Comparison of ENCODE assay signal across 16 cellular contexts in the genomic region with DNA sequence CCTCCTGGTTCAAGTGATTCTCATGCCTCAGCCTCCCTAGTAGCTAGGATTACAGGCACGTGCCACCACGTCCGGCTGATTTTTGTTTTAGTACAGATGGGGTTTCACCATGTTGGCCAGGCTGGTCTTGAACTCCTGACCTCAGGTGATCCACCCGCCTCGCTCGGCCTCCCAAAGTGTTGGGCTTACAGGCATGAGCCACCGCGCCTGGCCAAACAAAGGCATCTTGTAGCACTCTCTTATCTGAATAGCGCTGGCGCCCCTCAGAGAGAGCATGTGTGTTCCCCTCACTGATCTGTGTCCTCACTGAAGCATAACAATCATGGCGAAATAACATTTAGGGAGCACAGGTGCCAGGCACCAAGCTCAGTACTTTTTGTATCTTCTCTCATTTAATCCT. TPM values are rescaled to one million over a fixed set of nuclear protein-coding genes. Genes with fewer than 3 reads are reported as not detected.
A peak's percentile ranks its signal among the peaks of the same experiment; 100 is the strongest.
DNase-seq lines count a peak whose midpoint lies in the region; ATAC-seq and TF ChIP-seq lines count a peak whose summit lies in the region.
"Had no signal": no experiment of that assay in that cellular context is flagged by ENCODE, and none has a peak within 500 bp of the region (broad histone marks: within the 10 kb centered on the region; RNA-seq: fewer than 3 reads in every experiment).

No MANE protein-coding gene starts in this region.

- WGBS in mammary epithelial cell (ENCODE audit: low coverage, missing lambda C conversion rate): 100% methylated on average over 4 of the region's 11 CpGs
- 86% methylated on average over 4 of the region's 11 CpGs; no CpG with 5 or more reads in 1 of the 2 donors for WGBS in esophagus squamous epithelium, 2 donors
- 90 to 92% methylated on average over 11 of the region's 11 CpGs for WGBS in sigmoid colon, 2 donors

- H3K27me3 ChIP-seq in breast epithelium (no peaks in the 10 kb centered on the region), mammary epithelial cell (ENCODE audit: insufficient read depth, low read length) (no peaks in the 10 kb centered on the region), esophagus squamous epithelium (peaks cover 0 to 26% (median 0%) of the 10 kb centered on the region in 4 donors), sigmoid colon (peaks cover 0 to 8% (median 0%) of the 10 kb centered on the region in 3 donors)
- H3K27me3 ChIP-seq: BE2C, Peyer's patch had no signal

- peaks cover 3% of the 10 kb centered on the region for H3K4me1 Mint-ChIP-seq in T-helper 17 cell

- H3K4me3 ChIP-seq in breast epithelium: no peak overlapping the region
- no peak overlapping the region for H3K4me3 ChIP-seq in mammary epithelial cell (replicated peaks in 1 of 3; ENCODE audit: insufficient read depth in 1 of 3, low read depth in 2 of 3, low read length in 3 of 3)
- no peak overlapping the region for H3K4me3 ChIP-seq in esophagus squamous epithelium
- H3K4me3 ChIP-seq in sigmoid colon: no peak overlapping the region
- H3K4me3 ChIP-seq: Peyer's patch had no signal

- H3K9me3 ChIP-seq in breast epithelium (no peaks in the 10 kb centered on the region), mammary epithelial cell (replicated peaks; ENCODE audit: insufficient read depth, low read length) (no peaks in the 10 kb centered on the region), T-helper 17 cell (ENCODE audit: control insufficient read depth, low read length, poor library complexity, severe bottlenecking) (no peaks in the 10 kb centered on the region), esophagus squamous epithelium (no peaks in the 10 kb centered on the region), sigmoid colon (no peaks in the 10 kb centered on the region)
- H3K9me3 ChIP-seq: BE2C, Peyer's patch had no signal

- no peak overlapping the region for H3K9ac ChIP-seq in mammary epithelial cell (ENCODE audit: insufficient read depth, low read length)
- H3K9ac ChIP-seq: KMS-11 had no signal

- TF ChIP-seq EP300 in sigmoid colon (IDR thresholded peaks at IDR 0.05): no peak

- intact Hi-C loops in breast epithelium (cut with DNase I; ENCODE audit: low total_unique reads): no loop called here
- intact Hi-C loops in mammary epithelial cell (cut with micrococcal nuclease): no loop called here
- intact Hi-C loops in esophagus squamous epithelium (cut with DNase I): no loop called here
- intact Hi-C loops in sigmoid colon (cut with DNase I): no loop called here

- no peaks in the 10 kb centered on the region for H3K36me3 Mint-ChIP-seq in T-helper 17 cell (ENCODE audit: low read depth)
- H3K36me3 Mint-ChIP-seq: CD8-positive, alpha-beta memory T cell had no signal

- no TSS peak for BruUV-seq in mammary epithelial cell (replicated peaks; lab: Mats Ljungman, UMichigan)

- TF ChIP-seq POLR2A in breast epithelium (IDR thresholded peaks at IDR 0.05) (no peak), esophagus squamous epithelium (IDR thresholded peaks at IDR 0.05) (no peak), sigmoid colon (IDR thresholded peaks at IDR 0.05) (no peak)

- H3K27ac ChIP-seq in breast epithelium (peak overlapping the region; percentile 96 to 97), mammary epithelial cell (ENCODE audit: insufficient read depth, low read depth, low read length) (no peak overlapping the region), esophagus squamous epithelium (peak overlapping the region; percentile 71 to 94 (median 82)), sigmoid colon (peak overlapping the region; percentile 81 to 84 (median 83))
- H3K27ac ChIP-seq: KMS-11 had no signal

- H3K4me1 ChIP-seq in breast epithelium (peaks cover 13% of the 10 kb centered on the region in 2 donors), mammary epithelial cell (ENCODE audit: insufficient read depth, low read length) (peaks cover 10% of the 10 kb centered on the region), esophagus squamous epithelium (peaks cover 16 to 95% (median 24%) of the 10 kb centered on the region in 3 donors), sigmoid colon (peaks cover 0 to 59% (median 21%) of the 10 kb centered on the region in 4 donors)
- H3K4me1 ChIP-seq: BE2C had no signal

- H3K27ac Mint-ChIP-seq in T-helper 17 cell: peak overlapping the region; percentile 37
- H3K27ac Mint-ChIP-seq: CD8-positive, alpha-beta memory T cell had no signal

- TF ChIP-seq CTCF in breast epithelium (IDR thresholded peaks at IDR 0.05): no peak
- TF ChIP-seq CTCF in mammary epithelial cell (conservative IDR thresholded peaks at IDR 0.05 in 1 of 2, IDR thresholded peaks at IDR 0.05 in 1 of 2; ENCODE audit: extremely low read depth in 1 of 2, insufficient read depth in 1 of 2, low read depth in 1 of 2, low read length in 2 of 2): no peak
- TF ChIP-seq CTCF in esophagus squamous epithelium (IDR thresholded peaks at IDR 0.05): no peak
- no peak for TF ChIP-seq CTCF in sigmoid colon (IDR thresholded peaks at IDR 0.05)

- H3K36me3 ChIP-seq in breast epithelium (no peaks in the 10 kb centered on the region), mammary epithelial cell (ENCODE audit: insufficient read depth, low read length) (no peaks in the 10 kb centered on the region), esophagus squamous epithelium (no peaks in the 10 kb centered on the region), sigmoid colon (no peaks in the 10 kb centered on the region)
- H3K36me3 ChIP-seq: BE2C, Peyer's patch had no signal

- peaks cover 8% of the 10 kb centered on the region for H3K27me3 Mint-ChIP-seq in T-helper 17 cell

- no peak overlapping the region for H3K4me2 ChIP-seq in mammary epithelial cell (ENCODE audit: insufficient read depth, low read depth, low read length)
- H3K4me2 ChIP-seq: KMS-11 had no signal

- no peaks in the 10 kb centered on the region for H3K79me2 ChIP-seq in mammary epithelial cell (ENCODE audit: insufficient read depth, low read length)

- H3K4me3 Mint-ChIP-seq in T-helper 17 cell: no peak overlapping the region
- H3K4me3 Mint-ChIP-seq: CD8-positive, alpha-beta memory T cell had no signal

- dilution Hi-C loops in mammary epithelial cell (cut with HindIII; ENCODE audit: low sequenced_read_pairs): no loop called here

- CTCF ChIA-PET in mammary epithelial cell (lab: Charles Lee; ENCODE audit: low non-redundant PET): no interaction called here

- ATAC-seq in T-helper 17 cell (no peak), HG03139 (IDR thresholded peaks at IDR 0.05; ENCODE audit: unreplicated experiment) (no peak), HG03460 (IDR thresholded peaks at IDR 0.05; ENCODE audit: unreplicated experiment) (no peak)

- DNase-seq in breast epithelium (ENCODE audit: low spot score in 2 of 2): no peak
- DNase-seq in mammary epithelial cell: no peak
- DNase-seq in T-helper 17 cell: no peak
- DNase-seq in esophagus squamous epithelium (lab: John Stamatoyannopoulos, UW): no peak
- no peak for DNase-seq in sigmoid colon
- no peak for DNase-seq in stimulated activated CD8-positive, alpha-beta memory T cell treated with anti-CD3 and anti-CD28 coated beads, Interleukin-4, amount 100 ng/mL, for 48 hours
- DNase-seq: BE2C; CD8-positive, alpha-beta memory T cell; DMS79; GOT3; NCI-H1436; NCI-H1930; Peyer's patch had no signal

- in situ Hi-C loops in mammary epithelial cell (cut with MboI; ENCODE audit: low sequenced_read_pairs in 2 of 2): no loop called here

- H2AFZ ChIP-seq in mammary epithelial cell (ENCODE audit: low read depth, low read length): no peak overlapping the region

- H4K20me1 ChIP-seq in mammary epithelial cell (ENCODE audit: insufficient read depth, low read length): no peaks in the 10 kb centered on the region

RNA-seq across cellular contexts. Expression of gene DAGLA, which starts 7.2 kb away (rescaled TPM):
- total RNA-seq in breast epithelium (1 to 10 TPM; 2.4 to 4.5 (median 3.3) TPM), mammary epithelial cell (under 1 TPM; 0.33 to 0.67 TPM), T-helper 17 cell (1 to 10 TPM; 1.3 to 2.1 TPM), esophagus squamous epithelium (1 to 10 TPM; 1.7 to 6.9 (median 2.9) TPM), sigmoid colon (1 to 10 TPM; 1.8 to 4.2 (median 2.0) TPM)
- polyA plus RNA-seq in mammary epithelial cell (0.08 TPM), sigmoid colon (1 to 10 TPM; 1.8 to 6.2 (median 2.4) TPM)
- not detected for polyA minus RNA-seq in mammary epithelial cell
- polyA plus RNA-seq: CD8-positive, alpha-beta memory T cell had no signal
